In the genomic region with DNA sequence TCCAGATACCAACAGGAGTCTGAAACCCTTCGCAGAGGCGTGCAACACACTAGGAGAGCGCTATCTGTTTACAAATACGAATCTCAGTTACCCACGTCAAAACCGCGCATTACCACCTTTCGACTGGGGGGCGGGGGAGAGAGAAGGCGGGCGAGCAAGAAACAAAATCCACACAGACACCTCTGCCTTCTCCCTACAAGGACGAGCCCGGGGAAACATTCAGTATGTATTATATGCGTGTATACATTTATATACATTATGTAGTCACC, we compare ENCODE assay signal across 8 cellular contexts. TPM values are rescaled to one million over a fixed set of nuclear protein-coding genes. Genes with fewer than 3 reads are reported as not detected.
DNase-seq lines count a peak whose midpoint lies in the region; ATAC-seq and TF ChIP-seq lines count a peak whose summit lies in the region.

No MANE protein-coding gene starts in this region.

- WGBS in heart left ventricle, 4 donors: 0 to 2% (median 1%) methylated on average over 14 of the region's 14 CpGs

- no peaks in the 10 kb centered on the region for H3K36me3 ChIP-seq in heart left ventricle

- H3K4me1 ChIP-seq in heart left ventricle: peaks cover 0 to 30% (median 13%) of the 10 kb centered on the region in 12 donors

- intact Hi-C loops in Right ventricle myocardium inferior (cut with DNase I) (loop anchor here (5.0 kb wide), 2 partner anchors 50 to 135 kb away; partner anchors contain the start of gene GPX7), cardiac septum (cut with DNase I) (loop anchor here (5.0 kb wide), 1 partner anchor 145 kb away; the partner anchor contains the start of gene COA7), heart left ventricle (cut with DNase I) (loop anchor here in 8 of 10 donors (2.0 to 10.0 kb wide), 6 partner anchors 50 to 145 kb away; partner anchors contain the start of genes GPX7 (in 6 of the 8) and COA7 (in 1 of the 8))

- TF ChIP-seq POLR2A in heart left ventricle (IDR thresholded peaks at IDR 0.05): no peak

- DNase-seq in Right ventricle myocardium inferior (ENCODE audit: missing footprints) (no peak), cardiac septum (ENCODE audit: low spot score) (no peak), HT-29 (ENCODE audit: low spot score) (peak; percentile 58), SHP77 (lab: John Stamatoyannopoulos, UW) (peak; percentile 19 to 49), heart left ventricle (peak in 4 of 5 donors; percentile 25 to 37 (median 33)), renal cortical epithelial cell (ENCODE audit: low read depth) (peak; percentile 77), KG1 (lab: John Stamatoyannopoulos, UW) (no peak)
- peak; percentile 57 for DNase-seq in activated gamma-delta T cell treated with anti-CD3 and anti-CD28 coated beads, Interleukin-2, amount 50 U/mL, for 16 hours (ENCODE audit: low read depth)

- peak overlapping the region; percentile 77 to 100 (median 98) for H3K4me3 ChIP-seq in heart left ventricle

- TF ChIP-seq CTCF in heart left ventricle (IDR thresholded peaks at IDR 0.05): no peak

- H3K27me3 ChIP-seq in heart left ventricle: no peaks in the 10 kb centered on the region

- ATAC-seq in Right ventricle myocardium inferior (peak; percentile 37), heart left ventricle (peak in 2 of 4 donors; percentile 41 to 43)

- no peaks in the 10 kb centered on the region for H3K9me3 ChIP-seq in heart left ventricle

- peak overlapping the region; percentile 48 to 96 (median 92) for H3K27ac ChIP-seq in heart left ventricle

RNA-seq across cellular contexts. Expression of gene TUT4, which starts 0.7 kb away (rescaled TPM):
- total RNA-seq in Right ventricle myocardium inferior: 32.7 TPM
- total RNA-seq in cardiac septum: 37.1 TPM
- 5.8 and 17.7 TPM in 2 replicates for total RNA-seq in HT-29 (2014; rRNA removed; shearing (Covaris generic))
- total RNA-seq in heart left ventricle: 10 to 100 TPM; 23.7 to 43.8 (median 31.5) TPM
- polyA plus RNA-seq in heart left ventricle: 10 to 100 TPM; 14.8 to 21.4 TPM
- total RNA-seq in renal cortical epithelial cell: 15.1 and 52.5 TPM in 2 replicates

RNA-seq across cellular contexts. Expression of gene GPX7, which starts 50.0 kb away (rescaled TPM):
- total RNA-seq in Right ventricle myocardium inferior: 4.7 TPM
- total RNA-seq in cardiac septum: 12.7 TPM
- not detected in 2 replicates for total RNA-seq in HT-29 (2014; rRNA removed; shearing (Covaris generic))
- 10 to 100 TPM in 3 of 9 donors, 1 to 10 TPM in 6; 5.8 to 19.7 (median 8.2) TPM for total RNA-seq in heart left ventricle
- 10 to 100 TPM in 1 of 2 donors, 1 to 10 TPM in 1; 8.4 to 20.5 TPM for polyA plus RNA-seq in heart left ventricle
- 23.7 and 26.9 TPM in 2 replicates for total RNA-seq in renal cortical epithelial cell

Comparison
In these comparisons a context has a peak if more than half of its experiments do, and no peak if none do; other contexts are left out.
1. DNase-seq: peak in HT-29 (single experiment), SHP77 (2 of 2), activated gamma-delta T cell treated with anti-CD3 and anti-CD28 coated beads, Interleukin-2, amount 50 U/mL, for 16 hours (single experiment), heart left ventricle (4 of 5) and renal cortical epithelial cell (single experiment); none in Right ventricle myocardium inferior (single experiment), cardiac septum (single experiment) and KG1 (single experiment).